ENCODE assay signal across 13 cellular contexts in the genomic region with DNA sequence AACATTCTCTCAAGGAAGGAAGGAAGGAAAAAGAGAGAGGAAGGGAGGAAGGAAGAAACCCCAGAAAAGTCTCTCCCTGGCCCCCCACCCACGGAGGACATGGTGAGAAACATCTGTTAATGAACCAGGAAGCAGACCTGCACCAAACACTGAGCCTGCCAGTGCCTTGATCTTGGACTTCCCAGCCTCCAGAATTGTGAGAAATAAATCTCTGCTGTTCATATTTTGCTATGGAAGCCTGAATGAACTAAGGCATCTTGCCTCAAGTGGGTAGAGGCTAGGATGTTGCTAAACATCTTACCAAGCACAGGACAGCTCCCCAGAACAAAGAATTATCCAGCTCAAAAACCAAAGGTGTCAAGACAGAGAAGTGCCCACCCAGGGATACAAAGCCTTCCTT. TPM values are rescaled to one million over a fixed set of nuclear protein-coding genes. Genes with fewer than 3 reads are reported as not detected.
DNase-seq lines count a peak whose midpoint lies in the region; ATAC-seq, FAIRE-seq and TF ChIP-seq lines count a peak whose summit lies in the region.
"Had no signal": no experiment of that assay in that cellular context is flagged by ENCODE, and none has a peak within 500 bp of the region (broad histone marks: within the 10 kb centered on the region; RNA-seq: fewer than 3 reads in every experiment).

No MANE protein-coding gene starts in this region.

- H3K4me3 ChIP-seq in AG04450 (ENCODE audit: low read depth, low read length) (no peak overlapping the region), iPS-20b (ENCODE audit: low read length) (no peak overlapping the region), small intestine (ENCODE audit: low read depth in 1 of 2, low read length in 2 of 2) (no peak overlapping the region)

- FAIRE-seq in small intestine (lab: Jason Lieb, UNC), result no peak

- WGBS in small intestine, 3 donors, result 64 to 88% (median 83%) methylated on average over 1 of the region's 1 CpG

- ATAC-seq in HG03469 (IDR thresholded peaks at IDR 0.05; ENCODE audit: unreplicated experiment) (no peak), HG03457 (IDR thresholded peaks at IDR 0.05; ENCODE audit: unreplicated experiment) (no peak)

- TF ChIP-seq CTCF in AG04450 (IDR thresholded peaks at IDR 0.05; ENCODE audit: low read depth, low read length), result no peak
- TF ChIP-seq CTCF in VCaP (conservative IDR thresholded peaks at IDR 0.05), result no peak

- CTCF ChIA-PET in AG04450 (lab: Charles Lee), result interaction anchor here (0.6 to 7.0 kb wide), 9 partner anchors 13 to 248 kb away, joined by 3 to 300 read pairs (median 14); no protein-coding TSS in a partner anchor

- DNase-seq in AG04450 (ENCODE audit: low read depth, low spot score), result no peak
- DNase-seq in small intestine, result no peak
- DNase-seq in activated CD4-positive, CD25-positive, alpha-beta regulatory T cell treated with anti-CD3 and anti-CD28 coated beads, Interleukin-2, amount 50 U/mL, for 72 hours, result no peak
- no peak for DNase-seq in NCI-H2171 treated with DMSO at 0.1 percent for 48 hours (lab: John Stamatoyannopoulos, UW)
- DNase-seq: activated naive CD4-positive, alpha-beta T cell treated with anti-CD3 and anti-CD28 coated beads, Interleukin-2, amount 10 ng/mL, durations not matched to agents 7 days and 5 days; central memory CD4-positive, alpha-beta T cell; NCI-H187 treated with DMSO at 0.1 percent for 48 hours; NCI-H748 treated with DMSO at 0.1 percent for 48 hours had no signal

- no peaks in the 10 kb centered on the region for H3K36me3 ChIP-seq in iPS-20b (ENCODE audit: insufficient read depth, low read depth, low read length)
- H3K36me3 ChIP-seq in small intestine (ENCODE audit: control insufficient read depth in 2 of 2, insufficient read depth in 2 of 2, low read length in 2 of 2), result no peaks in the 10 kb centered on the region

- POLR2A ChIA-PET in AG04450 (lab: Yijun Ruan, JAX), result interaction anchor here (1.2 to 2.0 kb wide), 4 partner anchors 12 to 217 kb away, joined by 4 to 14 read pairs (median 12); a partner anchor contains a TSS

- H3K27me3 ChIP-seq in AG04450 (ENCODE audit: control insufficient read depth, insufficient read depth, low read length), result no peaks in the 10 kb centered on the region
- no peaks in the 10 kb centered on the region for H3K27me3 ChIP-seq in iPS-20b (ENCODE audit: insufficient read depth, low read length)
- no peaks in the 10 kb centered on the region for H3K27me3 ChIP-seq in small intestine (ENCODE audit: control insufficient read depth in 2 of 2, insufficient read depth in 2 of 2, low read length in 2 of 2)

- H3K9me3 ChIP-seq in AG04450 (ENCODE audit: control insufficient read depth, insufficient read depth, low read length) (no peaks in the 10 kb centered on the region), iPS-20b (ENCODE audit: insufficient read depth, low read depth, low read length) (no peaks in the 10 kb centered on the region), small intestine (ENCODE audit: control insufficient read depth, low read depth) (no peaks in the 10 kb centered on the region)

- H3K4me1 ChIP-seq in iPS-20b (ENCODE audit: insufficient read depth, low read length) (no peaks in the 10 kb centered on the region), small intestine (ENCODE audit: control insufficient read depth in 2 of 2, insufficient read depth in 1 of 2, low read depth in 1 of 2, low read length in 1 of 2) (no peaks in the 10 kb centered on the region)

- peak overlapping the region; percentile 98 for H3K27ac ChIP-seq in AG04450 (ENCODE audit: low read depth, low read length)
- H3K27ac ChIP-seq in VCaP, result peak overlapping the region; percentile 56
- H3K27ac ChIP-seq in iPS-20b (ENCODE audit: low read length), result no peak overlapping the region
- peak overlapping the region; percentile 33 to 83 for H3K27ac ChIP-seq in small intestine (ENCODE audit: low read depth in 1 of 2, low read length in 1 of 2)
- H3K27ac ChIP-seq: HL-60 had no signal

- peak overlapping the region; percentile 25; the same call in 1 of the 2 replicates for H3K9ac ChIP-seq in iPS-20b (ENCODE audit: low read depth, low read length)

RNA-seq across cellular contexts. Expression of a gene that starts 19.1 kb away (rescaled TPM):
- 12.3 and 13.8 TPM in 2 replicates for polyA plus RNA-seq in AG04450 (2011; rRNA removed)
- polyA minus RNA-seq in AG04450 (2011; rRNA and poly(A)+ RNA removed), result 6.6 and 13.3 TPM in 2 replicates
- polyA plus RNA-seq in small intestine, result 10 to 100 TPM in 1 of 3 donors, 1 to 10 TPM in 1, under 1 TPM in 1; 0.89 to 10.9 (median 1.4) TPM

RNA-seq across cellular contexts. Expression of a gene that starts 40.7 kb away (rescaled TPM):
- 27.3 and 31.2 TPM in 2 replicates for polyA plus RNA-seq in AG04450 (2011; rRNA removed)
- 33.4 and 44.4 TPM in 2 replicates for polyA minus RNA-seq in AG04450 (2011; rRNA and poly(A)+ RNA removed)
- 10 to 100 TPM; 30.2 to 63.3 (median 60.3) TPM for polyA plus RNA-seq in small intestine
